In genomic region chr4:41795796-41796195, GRCh38 we compare ENCODE assay signal across 19 cellular contexts. TPM values are rescaled to one million over a fixed set of nuclear protein-coding genes. Genes with fewer than 3 reads are reported as not detected.
DNase-seq lines count a peak whose midpoint lies in the region; ATAC-seq and TF ChIP-seq lines count a peak whose summit lies in the region.
"Had no signal": no experiment of that assay in that cellular context is flagged by ENCODE, and none has a peak within 500 bp of the region (broad histone marks: within the 10 kb centered on the region; RNA-seq: fewer than 3 reads in every experiment).

No MANE protein-coding gene starts in this region.

- no peaks in the 10 kb centered on the region for H3K36me3 ChIP-seq in BE2C
- no peaks in the 10 kb centered on the region for H3K36me3 ChIP-seq in HUES48 (ENCODE audit: control insufficient read depth, insufficient read depth, low read length)
- no peaks in the 10 kb centered on the region for H3K36me3 ChIP-seq in iPS-20b (ENCODE audit: insufficient read depth, low read depth, low read length)

- H3K27ac ChIP-seq in HUES48 (ENCODE audit: low read depth, low read length) (peak overlapping the region; percentile 77), iPS-20b (ENCODE audit: low read length) (no peak overlapping the region)
- H3K27ac ChIP-seq: HL-60 had no signal

- TF ChIP-seq CTCF in BE2C (IDR thresholded peaks at IDR 0.05; ENCODE audit: low read depth, low read length), result no peak

- H3K4me1 ChIP-seq in BE2C (peaks cover 38% of the 10 kb centered on the region), HUES48 (ENCODE audit: control insufficient read depth, insufficient read depth, low read length) (peaks cover 24% of the 10 kb centered on the region), iPS-20b (ENCODE audit: insufficient read depth, low read length) (peaks cover 9% of the 10 kb centered on the region; the same call in 1 of the 2 replicates)
- H3K4me1 ChIP-seq: Caco-2 had no signal

- no peak for ATAC-seq in HG02610 (IDR thresholded peaks at IDR 0.05; ENCODE audit: unreplicated experiment)
- no peak for ATAC-seq in GM21515 (IDR thresholded peaks at IDR 0.05; ENCODE audit: unreplicated experiment)

- peak; percentile 30 for DNase-seq in BE2C
- peak; percentile 97 for DNase-seq in NCI-H82 treated with DMSO at 0.1 percent for 48 hours (lab: John Stamatoyannopoulos, UW; ENCODE audit: unreplicated experiment)
- DNase-seq in NK-92 (lab: John Stamatoyannopoulos, UW; ENCODE audit: unreplicated experiment), result no peak
- no peak for DNase-seq in NCI-H774 (lab: John Stamatoyannopoulos, UW)
- DNase-seq: Caco-2; CD4-positive, alpha-beta T cell; HFFc6; IMR-90; NCI-H1417 treated with DMSO at 0.1 percent for 48 hours; NCI-H2081 treated with DMSO at 0.1 percent for 48 hours; NCI-H226; NCI-H69; SHP77 had no signal

- H3K9me3 ChIP-seq in BE2C (no peaks in the 10 kb centered on the region), HUES48 (ENCODE audit: control insufficient read depth, insufficient read depth, low read length) (no peaks in the 10 kb centered on the region), iPS-20b (ENCODE audit: insufficient read depth, low read depth, low read length) (no peaks in the 10 kb centered on the region)
- H3K9me3 ChIP-seq: Caco-2 had no signal

- no peaks in the 10 kb centered on the region for H3K27me3 ChIP-seq in BE2C
- peaks cover 7% of the 10 kb centered on the region; the same call in 1 of the 2 replicates for H3K27me3 ChIP-seq in HUES48 (ENCODE audit: control insufficient read depth, insufficient read depth, low read length)
- H3K27me3 ChIP-seq in iPS-20b (ENCODE audit: insufficient read depth, low read length), result no peaks in the 10 kb centered on the region; the same call in 1 of the 2 replicates

- H3K4me3 ChIP-seq in BE2C (ENCODE audit: low read depth, low read length), result no peak overlapping the region
- no peak overlapping the region for H3K4me3 ChIP-seq in HUES48 (ENCODE audit: low read depth, low read length)
- H3K4me3 ChIP-seq in iPS-20b (ENCODE audit: low read length), result peak overlapping the region; percentile 45; the same call in 1 of the 2 replicates

- H3K9ac ChIP-seq in HUES48 (ENCODE audit: low read depth, low read length) (no peak overlapping the region), iPS-20b (ENCODE audit: low read depth, low read length) (no peak overlapping the region)

RNA-seq across cellular contexts. Expression of gene PHOX2B, which starts 47.3 kb away (rescaled TPM):
- 33.5 TPM for polyA plus RNA-seq in BE2C (2012; ENCODE audit: insufficient read depth, insufficient read length, low read depth)
- polyA plus RNA-seq: BJ, IMR-90 had no signal

Comparison
In these comparisons a context has a peak if more than half of its experiments do, and no peak if none do; other contexts are left out.
1. DNase-seq: peak in BE2C (single experiment) and NCI-H82 treated with DMSO at 0.1 percent for 48 hours (single experiment); none in NK-92 (single experiment) and NCI-H774 (single experiment).